Comparison of ENCODE assay signal across 19 cellular contexts in genomic region chr15:98282656-98283332, GRCh38.
A peak's percentile ranks its signal among the peaks of the same experiment; 100 is the strongest.
DNase-seq lines count a peak whose midpoint lies in the region; ATAC-seq and TF ChIP-seq lines count a peak whose summit lies in the region.
"Had no signal": no experiment of that assay in that cellular context is flagged by ENCODE, and none has a peak within 500 bp of the region (broad histone marks: within the 10 kb centered on the region; RNA-seq: fewer than 3 reads in every experiment).

No MANE protein-coding gene starts in this region.

- 44 to 66% methylated on average over 3 to 5 of the region's 5 CpGs for WGBS in endodermal cell (ENCODE audit: insufficient coverage in 1 of 2, insufficient read length in 1 of 2), 2 experiments

- H3K9ac ChIP-seq in endodermal cell (ENCODE audit: extremely low read depth, low read length, poor library complexity, severe bottlenecking), result no peak overlapping the region

- no peak overlapping the region for H3K4me3 Mint-ChIP-seq in endodermal cell
- H3K4me3 Mint-ChIP-seq: CD14-positive monocyte, T-helper 17 cell had no signal

- H3K4me1 Mint-ChIP-seq in endodermal cell, result peaks cover 34% of the 10 kb centered on the region
- H3K4me1 Mint-ChIP-seq: CD14-positive monocyte, T-helper 17 cell had no signal

- DNase-seq in endodermal cell (no peak), NCI-H345 (lab: John Stamatoyannopoulos, UW) (no peak), NCI-H748 (lab: John Stamatoyannopoulos, UW; ENCODE audit: unreplicated experiment) (no peak), COLO668 (lab: John Stamatoyannopoulos, UW; ENCODE audit: unreplicated experiment) (no peak), lower lobe of right lung (no peak)
- DNase-seq: ACHN, COR-L47, DMS 273 treated with DMSO at 0.1 percent for 48 hours, DND-41, KBM-7, NCI-H1105, NCI-H69, T-helper 17 cell had no signal

- ATAC-seq in GM18909 (IDR thresholded peaks at IDR 0.05; ENCODE audit: poor library complexity, unreplicated experiment) (peak; percentile 80), HG03354 (IDR thresholded peaks at IDR 0.05; ENCODE audit: poor library complexity, severe bottlenecking, unreplicated experiment) (peak; percentile 65), lower lobe of right lung (no peak)
- ATAC-seq: HepG2, Panc1, T-helper 17 cell had no signal

- H3K27me3 ChIP-seq in endodermal cell (ENCODE audit: control insufficient read depth, insufficient read depth, low read length, poor library complexity, severe bottlenecking) (peaks cover 9% of the 10 kb centered on the region), lower lobe of right lung (ENCODE audit: low read depth) (peaks cover 7% of the 10 kb centered on the region)

- H3K36me3 Mint-ChIP-seq in endodermal cell (ENCODE audit: low read depth), result no peaks in the 10 kb centered on the region
- H3K36me3 Mint-ChIP-seq: CD14-positive monocyte had no signal

- peaks cover 18% of the 10 kb centered on the region for H3K27me3 Mint-ChIP-seq in endodermal cell (ENCODE audit: insufficient read depth)

- H3K9me3 Mint-ChIP-seq in endodermal cell, result no peaks in the 10 kb centered on the region

- H3K27ac ChIP-seq in endodermal cell (ENCODE audit: low read depth, low read length), result no peak overlapping the region
- no peak overlapping the region for H3K27ac ChIP-seq in lower lobe of right lung
- H3K27ac ChIP-seq: SJSA1 had no signal

- TF ChIP-seq CTCF in endodermal cell (conservative IDR thresholded peaks at IDR 0.05), result no peak
- no peak for TF ChIP-seq CTCF in lower lobe of right lung (IDR thresholded peaks at IDR 0.05)

- no peak overlapping the region for H3K4me3 ChIP-seq in endodermal cell (ENCODE audit: low read length)
- no peak overlapping the region for H3K4me3 ChIP-seq in lower lobe of right lung
- H3K4me3 ChIP-seq: SJSA1 had no signal

- H3K4me1 ChIP-seq in endodermal cell (ENCODE audit: control insufficient read depth, insufficient read depth, low read length) (peaks cover 12% of the 10 kb centered on the region), lower lobe of right lung (no peaks in the 10 kb centered on the region)
- H3K4me1 ChIP-seq: SJSA1 had no signal

- H3K9me3 ChIP-seq in endodermal cell (ENCODE audit: control insufficient read depth, low read length) (no peaks in the 10 kb centered on the region), lower lobe of right lung (no peaks in the 10 kb centered on the region)
- H3K9me3 ChIP-seq: SJSA1 had no signal

- intact Hi-C loops in lower lobe of right lung (cut with DNase I), result no loop called here

- H3K36me3 ChIP-seq in endodermal cell (ENCODE audit: control insufficient read depth, insufficient read depth, low read length) (no peaks in the 10 kb centered on the region), lower lobe of right lung (no peaks in the 10 kb centered on the region)
- H3K36me3 ChIP-seq: SJSA1 had no signal

- peak overlapping the region; percentile 11 for H3K27ac Mint-ChIP-seq in endodermal cell
- H3K27ac Mint-ChIP-seq: CD14-positive monocyte, T-helper 17 cell had no signal

Comparison
In these comparisons a context has a peak if more than half of its experiments do, and no peak if none do; other contexts are left out.
1. ATAC-seq: peak in GM18909 (single experiment) and HG03354 (single experiment); none in lower lobe of right lung (0 of 2).